Comparison of ENCODE assay signal across 8 cellular contexts in the genomic region with DNA sequence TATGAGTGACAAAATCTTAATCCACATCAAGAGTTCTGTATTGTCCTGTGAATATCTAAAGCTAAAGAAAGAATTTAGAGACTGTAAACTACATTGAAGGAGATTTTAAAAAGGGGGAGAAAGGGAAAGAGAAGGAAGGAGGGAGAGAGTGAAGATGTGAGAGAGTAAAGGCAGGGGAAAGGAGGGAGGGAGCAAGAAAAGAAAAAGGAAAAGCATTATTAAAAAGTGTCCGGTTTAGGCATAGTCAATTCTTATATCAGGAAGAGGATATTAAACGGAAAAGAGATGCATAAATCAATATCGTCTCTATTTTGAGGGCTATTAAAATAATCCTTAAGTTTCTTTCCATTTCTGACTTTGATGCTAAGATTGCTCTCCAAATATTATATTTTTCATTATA.
"Had no signal": no experiment of that assay in that cellular context is flagged by ENCODE, and none has a peak within 500 bp of the region (broad histone marks: within the 10 kb centered on the region; RNA-seq: fewer than 3 reads in every experiment).

No MANE protein-coding gene starts in this region.

- H3K4me2 ChIP-seq: GM23338 had no signal

- H3K27ac ChIP-seq: HL-60 had no signal

- ATAC-seq: GM23338, K562 had no signal

- DNase-seq: H9, HCEC 1CT, HFFc6, IMR-90, KG1 had no signal

- H3K4me3 ChIP-seq: GM23338, K562 had no signal

- H2AFZ ChIP-seq: GM23338 had no signal
